Comparison of ENCODE assay signal across 13 cellular contexts in genomic region chr5:77181173-77181572, GRCh38. TPM values are rescaled to one million over a fixed set of nuclear protein-coding genes. Genes with fewer than 3 reads are reported as not detected.
DNase-seq lines count a peak whose midpoint lies in the region; ATAC-seq and TF ChIP-seq lines count a peak whose summit lies in the region.
"Had no signal": no experiment of that assay in that cellular context is flagged by ENCODE, and none has a peak within 500 bp of the region (broad histone marks: within the 10 kb centered on the region; RNA-seq: fewer than 3 reads in every experiment).

No MANE protein-coding gene starts in this region.

- H3K27ac ChIP-seq in right lobe of liver, result no peak overlapping the region
- no peak overlapping the region for H3K27ac ChIP-seq in suprapubic skin
- H3K27ac ChIP-seq: Peyer's patch had no signal

- no peak for TF ChIP-seq POLR2A in right lobe of liver (IDR thresholded peaks at IDR 0.05)
- no peak for TF ChIP-seq POLR2A in suprapubic skin (IDR thresholded peaks at IDR 0.05)

- H3K4me3 ChIP-seq in choroid plexus epithelial cell (ENCODE audit: low read depth, low read length), result peak overlapping the region; percentile 2
- no peak overlapping the region for H3K4me3 ChIP-seq in right lobe of liver
- H3K4me3 ChIP-seq in suprapubic skin, result peak overlapping the region; percentile 57

- intact Hi-C loops in right lobe of liver (cut with DNase I), result no loop called here

- H3K4me1 ChIP-seq in right lobe of liver, result peaks cover 0 to 22% (median 0%) of the 10 kb centered on the region in 4 donors
- H3K4me1 ChIP-seq in suprapubic skin, result peaks cover 15% of the 10 kb centered on the region

- H3K27me3 ChIP-seq in right lobe of liver (no peaks in the 10 kb centered on the region), suprapubic skin (peaks cover 37% of the 10 kb centered on the region)
- H3K27me3 ChIP-seq: Peyer's patch had no signal

- no peaks in the 10 kb centered on the region for H3K36me3 ChIP-seq in right lobe of liver
- H3K36me3 ChIP-seq in suprapubic skin, result no peaks in the 10 kb centered on the region
- H3K36me3 ChIP-seq: Peyer's patch had no signal

- DNase-seq in NCI-H1436 (lab: John Stamatoyannopoulos, UW) (peak; percentile 11), NCI-H1436 treated with DMSO at 0.1 percent for 48 hours (lab: John Stamatoyannopoulos, UW) (no peak), choroid plexus epithelial cell (ENCODE audit: low read depth) (no peak), right lobe of liver (no peak), suprapubic skin (ENCODE audit: low spot score in 2 of 2) (no peak), NCI-H774 (lab: John Stamatoyannopoulos, UW) (no peak)
- no peak for DNase-seq in activated CD4-positive, alpha-beta T cell treated with anti-CD3 and anti-CD28 coated beads for 48 hours
- DNase-seq: 8988T; activated CD4-positive, alpha-beta T cell treated with anti-CD3 and anti-CD28 coated beads, Interleukin-2, amount 10 ng/mL, durations not matched to agents 7 days and 5 days; Peyer's patch; T-helper 1 cell had no signal

- H3K9me3 ChIP-seq in right lobe of liver (no peaks in the 10 kb centered on the region), suprapubic skin (no peaks in the 10 kb centered on the region)
- H3K9me3 ChIP-seq: Peyer's patch had no signal

- ATAC-seq in right lobe of liver (peak in 3 of 4 donors; percentile 16 to 18 (median 17)), HG03378 (IDR thresholded peaks at IDR 0.05; ENCODE audit: unreplicated experiment) (no peak)

- 8% methylated on average over 13 of the region's 15 CpGs for WGBS in right lobe of liver (ENCODE audit: insufficient coverage, low coverage, low lambda C conversion rate, missing lambda C conversion rate)
- WGBS in suprapubic skin, result 22% methylated on average over 14 of the region's 15 CpGs

- no peak for TF ChIP-seq EP300 in suprapubic skin (IDR thresholded peaks at IDR 0.05)

- TF ChIP-seq CTCF in choroid plexus epithelial cell (conservative IDR thresholded peaks at IDR 0.05; ENCODE audit: low read depth, low read length) (no peak), right lobe of liver (IDR thresholded peaks at IDR 0.05) (no peak), suprapubic skin (IDR thresholded peaks at IDR 0.05) (no peak)

RNA-seq across cellular contexts. Expression of gene PDE8B, which starts 29.3 kb away (rescaled TPM):
- total RNA-seq in right lobe of liver, result 1 to 10 TPM; 1.2 to 5.4 (median 2.4) TPM
- total RNA-seq in suprapubic skin, result 1 to 10 TPM; 1.1 to 3.9 (median 1.5) TPM
- total RNA-seq: HT-29 had no signal

Comparison
In these comparisons a context has a peak if more than half of its experiments do, and no peak if none do; other contexts are left out.
1. H3K4me3 ChIP-seq: peak in choroid plexus epithelial cell (single experiment) and suprapubic skin (single experiment); none in right lobe of liver (0 of 3).